7 cellular contexts compared by ENCODE assay signal in genomic region chr20:44642203-44643153, GRCh38. TPM values are rescaled to one million over a fixed set of nuclear protein-coding genes. Genes with fewer than 3 reads are reported as not detected.
DNase-seq lines count a peak whose midpoint lies in the region; ATAC-seq and TF ChIP-seq lines count a peak whose summit lies in the region.

No MANE protein-coding gene starts in this region.

- CTCF ChIA-PET in GM10248 (lab: Yijun Ruan, JAX): interaction anchor here (0.8 to 5.4 kb wide), 7 partner anchors 9 to 55 kb away, joined by 3 to 41 read pairs (median 4); partner anchors contain the start of gene ADA

- no peaks in the 10 kb centered on the region for H3K9me3 ChIP-seq in iPS-20b (ENCODE audit: insufficient read depth, low read depth, low read length)
- H3K9me3 ChIP-seq in gastrocnemius medialis: no peaks in the 10 kb centered on the region

- in situ Hi-C loops in gastrocnemius medialis (cut with MboI; ENCODE audit: low sequenced_read_pairs in 4 of 4): no loop called here

- H3K4me3 ChIP-seq in iPS-20b (ENCODE audit: low read length): peak overlapping the region; percentile 31; the same call in 1 of the 2 replicates
- peak overlapping the region; percentile 2 to 34 (median 20) for H3K4me3 ChIP-seq in gastrocnemius medialis

- TF ChIP-seq CTCF in GM10248 (IDR thresholded peaks at IDR 0.05; ENCODE audit: control extremely low read depth, extremely low read depth, low read depth, missing control alignments) (no peak), gastrocnemius medialis (IDR thresholded peaks at IDR 0.05 in 4 of 5, conservative IDR thresholded peaks at IDR 0.05 in 1 of 5) (no peak)

- intact Hi-C loops in gastrocnemius medialis (cut with DNase I; ENCODE audit: low total_unique reads): no loop called here

- peaks cover 21% of the 10 kb centered on the region for H3K4me1 ChIP-seq in iPS-20b (ENCODE audit: insufficient read depth, low read length)
- peaks cover 19 to 43% of the 10 kb centered on the region in 2 donors for H3K4me1 ChIP-seq in gastrocnemius medialis

- H3K27ac ChIP-seq in iPS-20b (ENCODE audit: low read length) (peak overlapping the region; percentile 82), gastrocnemius medialis (peak overlapping the region; percentile 61 to 79 (median 68))

- peak; percentile 72 for DNase-seq in GM10248 (ENCODE audit: extremely low spot score)
- DNase-seq in HuH-7.5 (ENCODE audit: low spot score): peak; percentile 50
- DNase-seq in SHP77 (lab: John Stamatoyannopoulos, UW): peak; percentile 48 to 65
- DNase-seq in brain pericyte (ENCODE audit: low read depth, low spot score): peak; percentile 76
- DNase-seq in gastrocnemius medialis: peak in 1 of 2 donors; percentile 42

- POLR2A ChIA-PET in GM10248 (lab: Yijun Ruan, JAX): interaction anchor here (0.6 to 1.0 kb wide), 2 partner anchors 1185 to 1253 kb away, joined by 3 to 5 read pairs; partner anchors contain the start of gene SRSF6

- peak overlapping the region; percentile 74; the same call in 1 of the 2 replicates for H3K9ac ChIP-seq in iPS-20b (ENCODE audit: low read depth, low read length)

- H3K36me3 ChIP-seq in iPS-20b (ENCODE audit: insufficient read depth, low read depth, low read length) (no peaks in the 10 kb centered on the region), gastrocnemius medialis (no peaks in the 10 kb centered on the region)

- H3K27me3 ChIP-seq in iPS-20b (ENCODE audit: insufficient read depth, low read length): no peaks in the 10 kb centered on the region
- H3K27me3 ChIP-seq in gastrocnemius medialis: no peaks in the 10 kb centered on the region

- peak in 1 of 2 donors; percentile 45 for ATAC-seq in gastrocnemius medialis
- no peak for ATAC-seq in HG02938 (IDR thresholded peaks at IDR 0.05; ENCODE audit: unreplicated experiment)

- no peak for TF ChIP-seq POLR2A in gastrocnemius medialis (IDR thresholded peaks at IDR 0.05)

RNA-seq across cellular contexts. Expression of gene ADA, which starts 9.0 kb away (rescaled TPM):
- 1 to 10 TPM; 2.2 to 5.1 (median 3.0) TPM for total RNA-seq in gastrocnemius medialis
